ENCODE assay signal across 8 cellular contexts in genomic region chr22:36329217-36330078, GRCh38. TPM values are rescaled to one million over a fixed set of nuclear protein-coding genes. Genes with fewer than 3 reads are reported as not detected.
DNase-seq lines count a peak whose midpoint lies in the region; ATAC-seq and TF ChIP-seq lines count a peak whose summit lies in the region.

No MANE protein-coding gene starts in this region.

- H3K4me2 ChIP-seq in smooth muscle cell: peak overlapping the region; percentile 75

- H3K4me3 ChIP-seq in HUES6 (ENCODE audit: low read depth, low read length) (peak overlapping the region; percentile 30), ascending aorta (peak overlapping the region; percentile 34 to 40), iPS-15b (ENCODE audit: low read depth, low read length) (peak overlapping the region; percentile 27), smooth muscle cell (no peak overlapping the region)

- intact Hi-C loops in ascending aorta (cut with DNase I): loop anchor here (1.0 kb wide), 1 partner anchor 23 kb away; no protein-coding TSS in a partner anchor

- peak overlapping the region; percentile 82 for H3K9ac ChIP-seq in HUES6 (ENCODE audit: low read length)
- H3K9ac ChIP-seq in iPS-15b (ENCODE audit: low read depth, low read length): peak overlapping the region; percentile 42
- peak overlapping the region; percentile 98 for H3K9ac ChIP-seq in smooth muscle cell (ENCODE audit: low read depth)

- H3K27ac ChIP-seq in HUES6 (ENCODE audit: low read depth, low read length) (peak overlapping the region; percentile 75), ascending aorta (peak overlapping the region; percentile 98 to 99), smooth muscle cell (ENCODE audit: low read depth) (peak overlapping the region; percentile 100)

- TF ChIP-seq CTCF in ascending aorta (IDR thresholded peaks at IDR 0.05) (no peak), smooth muscle cell (IDR thresholded peaks at IDR 0.05; ENCODE audit: borderline replicate concordance, insufficient read depth, poor library complexity, severe bottlenecking) (no peak)

- H3K9me3 ChIP-seq in HUES6 (ENCODE audit: control insufficient read depth, insufficient read depth, low read depth, low read length) (no peaks in the 10 kb centered on the region), ascending aorta (no peaks in the 10 kb centered on the region), iPS-15b (ENCODE audit: control insufficient read depth, insufficient read depth, low read length) (no peaks in the 10 kb centered on the region), smooth muscle cell (replicated peaks; ENCODE audit: low read depth) (no peaks in the 10 kb centered on the region)

- H2AFZ ChIP-seq in smooth muscle cell (ENCODE audit: low read depth): no peak overlapping the region

- H3K4me1 ChIP-seq in HUES6 (ENCODE audit: control insufficient read depth, insufficient read depth, low read length): peaks cover 64% of the 10 kb centered on the region
- peaks cover 76 to 95% of the 10 kb centered on the region in 2 donors for H3K4me1 ChIP-seq in ascending aorta
- peaks cover 23% of the 10 kb centered on the region for H3K4me1 ChIP-seq in iPS-15b (ENCODE audit: control insufficient read depth, insufficient read depth, low read length)
- peaks cover 58% of the 10 kb centered on the region for H3K4me1 ChIP-seq in smooth muscle cell (ENCODE audit: low read depth)

- no peak for ATAC-seq in HG03469 (IDR thresholded peaks at IDR 0.05; ENCODE audit: unreplicated experiment)

- peaks cover 60% of the 10 kb centered on the region for H3K79me2 ChIP-seq in smooth muscle cell (ENCODE audit: low read depth)

- H3K27me3 ChIP-seq in HUES6 (ENCODE audit: control insufficient read depth, insufficient read depth, low read length) (no peaks in the 10 kb centered on the region), ascending aorta (no peaks in the 10 kb centered on the region), iPS-15b (ENCODE audit: control insufficient read depth, insufficient read depth, low read length) (no peaks in the 10 kb centered on the region), smooth muscle cell (ENCODE audit: low read depth) (no peaks in the 10 kb centered on the region)

- peaks cover 33% of the 10 kb centered on the region for H4K20me1 ChIP-seq in smooth muscle cell (ENCODE audit: low read depth)

- H3F3A ChIP-seq in smooth muscle cell (ENCODE audit: low read depth): peaks cover 44% of the 10 kb centered on the region

- WGBS in smooth muscle cell (ENCODE audit: low lambda C conversion rate): 15% methylated on average over 24 of the region's 24 CpGs

- peak; percentile 82 for DNase-seq in AG08395 (ENCODE audit: low spot score)
- peak; percentile 82 for DNase-seq in T-helper 22 cell (ENCODE audit: low read depth)
- DNase-seq in ascending aorta (ENCODE audit: low spot score in 2 of 2): peak; percentile 66 to 97
- DNase-seq in smooth muscle cell (lab: John Stamatoyannopoulos, UW; ENCODE audit: unreplicated experiment): no peak
- DNase-seq in HuH-7.5 (ENCODE audit: low spot score): no peak

- peaks cover 73% of the 10 kb centered on the region for H3K36me3 ChIP-seq in HUES6 (ENCODE audit: control insufficient read depth, insufficient read depth, low read length)
- H3K36me3 ChIP-seq in ascending aorta: peaks cover 26 to 49% of the 10 kb centered on the region in 2 donors
- H3K36me3 ChIP-seq in iPS-15b (ENCODE audit: control insufficient read depth, insufficient read depth, low read length): peaks cover 54% of the 10 kb centered on the region
- H3K36me3 ChIP-seq in smooth muscle cell (ENCODE audit: low read depth): no peaks in the 10 kb centered on the region

RNA-seq across cellular contexts. Expression of gene MYH9, which starts 58.3 kb away (rescaled TPM):
- total RNA-seq in ascending aorta: 1,114 TPM
- 350 and 378 TPM in 2 replicates for total RNA-seq in smooth muscle cell
- 361 and 382 TPM in 2 replicates for polyA plus RNA-seq in smooth muscle cell

Comparison
In these comparisons a context has a peak if more than half of its experiments do, and no peak if none do; other contexts are left out.
1. DNase-seq: peak in AG08395 (single experiment), T-helper 22 cell (single experiment) and ascending aorta (2 of 2); none in smooth muscle cell (single experiment) and HuH-7.5 (single experiment).
2. H3K9ac ChIP-seq: peak in every context shown above with its lines; median percentile 98 in smooth muscle cell; 82 in HUES6; 42 in iPS-15b.
3. Peak in every context shown above with its lines, with median percentiles within 50 percentile points of each other: H3K27ac ChIP-seq.